Comparison of ENCODE assay signal across 13 cellular contexts in genomic region chr1:204261746-204262505, GRCh38.
A peak's percentile ranks its signal among the peaks of the same experiment; 100 is the strongest.
DNase-seq lines count a peak whose midpoint lies in the region; ATAC-seq lines count a peak whose summit lies in the region.
"Had no signal": no experiment of that assay in that cellular context is flagged by ENCODE, and none has a peak within 500 bp of the region (broad histone marks: within the 10 kb centered on the region; RNA-seq: fewer than 3 reads in every experiment).

No MANE protein-coding gene starts in this region.

- H3K4me3 Mint-ChIP-seq in stimulated activated effector memory CD8-positive, alpha-beta T cell treated with anti-CD3 and anti-CD28 coated beads, Interleukin-12 subunit alpha, Interleukin-12 subunit beta, amount 100 ng/mL, for 72 hours, result no peak overlapping the region
- H3K4me3 Mint-ChIP-seq: activated B cell treated with CpG ODN at 0.5 μM for 24 hours; CD8-positive, alpha-beta memory T cell; stimulated activated memory B cell treated with anti-CD40 and anti-IgM and Interleukin-4, amounts not matched to agents 10 μg/mL and 1 μg/mL and 100 μg/mL, for 72 hours had no signal

- H3K9me3 Mint-ChIP-seq in stimulated activated effector memory CD8-positive, alpha-beta T cell treated with anti-CD3 and anti-CD28 coated beads, Interleukin-12 subunit alpha, Interleukin-12 subunit beta, amount 100 ng/mL, for 72 hours, result no peaks in the 10 kb centered on the region
- H3K9me3 Mint-ChIP-seq: activated B cell treated with CpG ODN at 0.5 μM for 24 hours; CD8-positive, alpha-beta memory T cell; stimulated activated memory B cell treated with anti-CD40 and anti-IgM and Interleukin-4, amounts not matched to agents 10 μg/mL and 1 μg/mL and 100 μg/mL, for 72 hours had no signal

- H3K27ac Mint-ChIP-seq in stimulated activated effector memory CD8-positive, alpha-beta T cell treated with anti-CD3 and anti-CD28 coated beads, Interleukin-12 subunit alpha, Interleukin-12 subunit beta, amount 100 ng/mL, for 72 hours, result peak overlapping the region; percentile 41
- H3K27ac Mint-ChIP-seq: activated B cell treated with CpG ODN at 0.5 μM for 24 hours; CD8-positive, alpha-beta memory T cell; stimulated activated memory B cell treated with anti-CD40 and anti-IgM and Interleukin-4, amounts not matched to agents 10 μg/mL and 1 μg/mL and 100 μg/mL, for 72 hours had no signal

- no peaks in the 10 kb centered on the region for H3K36me3 Mint-ChIP-seq in stimulated activated effector memory CD8-positive, alpha-beta T cell treated with anti-CD3 and anti-CD28 coated beads, Interleukin-12 subunit alpha, Interleukin-12 subunit beta, amount 100 ng/mL, for 72 hours
- H3K36me3 Mint-ChIP-seq: CD8-positive, alpha-beta memory T cell; stimulated activated memory B cell treated with anti-CD40 and anti-IgM and Interleukin-4, amounts not matched to agents 10 μg/mL and 1 μg/mL and 100 μg/mL, for 72 hours had no signal

- H3K27ac ChIP-seq in angular gyrus (ENCODE audit: low read depth, low read length), result peak overlapping the region; percentile 4

- DNase-seq in GM04503 (ENCODE audit: low read depth) (peak; percentile 39), glomerular visceral epithelial cell (ENCODE audit: extremely low spot score) (peak; percentile 55), NCI-H1694 (lab: John Stamatoyannopoulos, UW) (no peak)
- DNase-seq in stimulated activated effector memory CD8-positive, alpha-beta T cell treated with anti-CD3 and anti-CD28 coated beads, Interleukin-12 subunit alpha, Interleukin-12 subunit beta, amount 100 ng/mL, for 72 hours (ENCODE audit: low spot score in 2 of 2), result no peak
- DNase-seq: activated B cell treated with CpG ODN at 0.5 μM for 24 hours; activated naive CD4-positive, alpha-beta T cell treated with anti-CD3 and anti-CD28 coated beads, Interleukin-2, amount 50 U/mL, for 16 hours; CD8-positive, alpha-beta memory T cell; MV-4-11; stimulated activated CD4-positive, alpha-beta T cell treated with anti-CD3 and anti-CD28 coated beads, Interleukin-4, amount 100 ng/mL, for 1 hour had no signal

- no peaks in the 10 kb centered on the region for H3K4me1 Mint-ChIP-seq in stimulated activated effector memory CD8-positive, alpha-beta T cell treated with anti-CD3 and anti-CD28 coated beads, Interleukin-12 subunit alpha, Interleukin-12 subunit beta, amount 100 ng/mL, for 72 hours
- H3K4me1 Mint-ChIP-seq: activated B cell treated with CpG ODN at 0.5 μM for 24 hours; CD8-positive, alpha-beta memory T cell; stimulated activated memory B cell treated with anti-CD40 and anti-IgM and Interleukin-4, amounts not matched to agents 10 μg/mL and 1 μg/mL and 100 μg/mL, for 72 hours had no signal

- no peak for ATAC-seq in stimulated activated effector memory CD8-positive, alpha-beta T cell treated with anti-CD3 and anti-CD28 coated beads, Interleukin-12 subunit alpha, Interleukin-12 subunit beta, amount 100 ng/mL, for 72 hours
- ATAC-seq in GM21515 (IDR thresholded peaks at IDR 0.05; ENCODE audit: unreplicated experiment) (no peak), HG03025 (IDR thresholded peaks at IDR 0.05; ENCODE audit: low FRiP score, unreplicated experiment) (no peak)
- ATAC-seq: stimulated activated memory B cell treated with anti-CD40 and anti-IgM and Interleukin-4, amounts not matched to agents 10 μg/mL and 1 μg/mL and 100 μg/mL, for 72 hours had no signal

Comparison
In these comparisons a context has a peak if more than half of its experiments do, and no peak if none do; other contexts are left out.
1. DNase-seq: peak in GM04503 (single experiment) and glomerular visceral epithelial cell (single experiment); none in stimulated activated effector memory CD8-positive, alpha-beta T cell treated with anti-CD3 and anti-CD28 coated beads, Interleukin-12 subunit alpha, Interleukin-12 subunit beta, amount 100 ng/mL, for 72 hours (0 of 2) and NCI-H1694 (single experiment).